Comparison of ENCODE assay signal across 8 cellular contexts in the genomic region with DNA sequence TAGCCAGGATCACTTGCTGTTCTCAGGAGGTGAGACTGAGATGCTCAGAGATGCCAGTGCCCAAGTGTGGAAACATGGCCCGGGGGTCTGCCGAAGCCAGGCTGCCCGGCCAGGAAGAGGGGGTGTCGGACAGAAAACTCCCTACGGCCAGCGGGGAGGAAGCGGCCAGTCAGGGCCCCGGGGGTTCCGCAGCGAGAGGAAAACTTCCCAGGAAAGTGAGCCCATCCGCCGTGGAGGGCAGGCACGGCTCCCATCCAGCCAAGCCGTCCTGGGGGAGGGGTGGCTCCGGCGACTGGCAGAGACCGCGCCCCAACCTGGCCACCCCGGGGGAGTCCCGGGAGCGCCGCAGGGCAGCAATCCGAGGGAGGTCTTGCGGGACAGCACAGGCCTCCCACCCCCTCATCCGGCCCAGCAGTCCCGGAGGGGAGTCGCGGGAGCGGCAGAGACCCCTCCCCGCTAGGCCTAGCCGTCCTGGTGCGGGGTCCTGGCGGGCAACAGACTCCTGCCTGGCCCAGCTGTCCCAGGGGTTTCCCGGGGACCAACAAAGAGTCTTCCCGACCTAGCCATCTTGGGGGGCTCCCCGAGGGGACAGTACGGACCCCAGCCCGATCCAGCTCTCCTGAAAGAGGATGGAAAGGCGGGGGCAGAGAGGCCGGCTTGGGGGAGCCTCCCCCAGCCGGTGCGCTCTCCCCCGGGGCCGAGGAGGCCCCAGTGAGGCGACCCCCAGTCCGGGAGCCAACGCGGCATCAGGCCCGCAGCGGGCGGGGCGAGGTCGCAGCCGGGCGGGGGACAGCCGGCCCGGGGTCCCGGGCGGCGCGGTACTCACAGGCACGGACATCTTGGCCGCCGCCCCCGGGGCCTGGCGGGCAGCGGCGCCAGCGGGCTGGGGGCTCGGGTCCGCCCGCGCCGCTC. TPM values are rescaled to one million over a fixed set of nuclear protein-coding genes. Genes with fewer than 3 reads are reported as not detected.
A peak's percentile ranks its signal among the peaks of the same experiment; 100 is the strongest.
DNase-seq lines count a peak whose midpoint lies in the region; TF ChIP-seq lines count a peak whose summit lies in the region.

No MANE protein-coding gene starts in this region.

- H3K9ac ChIP-seq in trophoblast cell (ENCODE audit: low read length) = peak overlapping the region; percentile 96

- no peaks in the 10 kb centered on the region for H3K27me3 ChIP-seq in HAP-1 (ENCODE audit: low read depth)
- no peaks in the 10 kb centered on the region for H3K27me3 ChIP-seq in trophoblast cell (ENCODE audit: insufficient read depth, low read length)

- peak overlapping the region; percentile 82 for H3K4me2 ChIP-seq in trophoblast cell (ENCODE audit: low read length)

- H3K79me1 ChIP-seq in trophoblast cell (ENCODE audit: low read length) = peaks cover 29% of the 10 kb centered on the region

- peak overlapping the region; percentile 97 for H3K4ac ChIP-seq in trophoblast cell (ENCODE audit: low read depth, low read length)

- H4K91ac ChIP-seq in trophoblast cell (ENCODE audit: low read depth, low read length) = peak overlapping the region; percentile 84

- no CpG with 5 or more reads among the region's 74 CpGs for WGBS in trophoblast cell (ENCODE audit: extremely low coverage, insufficient coverage, insufficient read length)

- peak overlapping the region; percentile 80 for H2BK5ac ChIP-seq in trophoblast cell (ENCODE audit: low read depth, low read length, poor library complexity)

- peak overlapping the region; percentile 59 for H2AFZ ChIP-seq in trophoblast cell (ENCODE audit: insufficient read depth, low read length, poor library complexity)

- peak overlapping the region; percentile 82 for H2AK5ac ChIP-seq in trophoblast cell (ENCODE audit: low read length)

- no peak overlapping the region for H3K23ac ChIP-seq in trophoblast cell (ENCODE audit: low read length)

- no peak for DNase-seq in GM12864 (ENCODE audit: low read depth)
- peak in 1 of 2 experiments; percentile 59 for DNase-seq in HAP-1 (ENCODE audit: low spot score in 2 of 2)
- DNase-seq in RPMI7951 (ENCODE audit: low read depth) = peak; percentile 45
- DNase-seq in fibroblast of villous mesenchyme (ENCODE audit: low read depth) = no peak
- no peak for DNase-seq in trophoblast cell
- no peak for DNase-seq in cortex of kidney (lab: John Stamatoyannopoulos, UW)
- no peak for DNase-seq in DMS153 (lab: John Stamatoyannopoulos, UW)
- DNase-seq in NCI-H446 treated with DMSO at 0.1 percent for 48 hours (lab: John Stamatoyannopoulos, UW) = no peak

- peak overlapping the region; percentile 52 for H3K18ac ChIP-seq in trophoblast cell (ENCODE audit: low read length)

- H4K8ac ChIP-seq in trophoblast cell (ENCODE audit: low read depth, low read length) = peak overlapping the region; percentile 64

- H3K14ac ChIP-seq in trophoblast cell (ENCODE audit: low read length) = peak overlapping the region; percentile 97

- TF ChIP-seq CTCF in GM12864 (IDR thresholded peaks at IDR 0.05; ENCODE audit: low read depth, low read length, missing control alignments) (no peak), fibroblast of villous mesenchyme (IDR thresholded peaks at IDR 0.05; ENCODE audit: insufficient read depth, low read depth, low read length) (no peak)

- H3K9me3 ChIP-seq in HAP-1 (no peaks in the 10 kb centered on the region), trophoblast cell (ENCODE audit: insufficient read depth, low read depth, low read length) (peaks cover 2% of the 10 kb centered on the region)

- H3K79me2 ChIP-seq in trophoblast cell (ENCODE audit: control insufficient read depth, insufficient read depth, low read length, poor library complexity) = peaks cover 46% of the 10 kb centered on the region

- in situ Hi-C loops in HAP-1 (cut with MboI; ENCODE audit: low sequenced_read_pairs) = no loop called here

- H3K36me3 ChIP-seq in HAP-1 (replicated peaks) (0 out of 2 replicates have a peak, but pooled peaks cover 4% of the 10 kb centered on the region), trophoblast cell (ENCODE audit: control insufficient read depth in 1 of 2, insufficient read depth in 2 of 2, low read length in 2 of 2) (peaks cover 26 to 30% of the 10 kb centered on the region in 2 experiments)

- H3K27ac ChIP-seq in trophoblast cell (ENCODE audit: low read depth, low read length) = peak overlapping the region; percentile 63

- peak overlapping the region; percentile 68 for H4K12ac ChIP-seq in trophoblast cell (ENCODE audit: low read depth, low read length)

- H2BK120ac ChIP-seq in trophoblast cell (ENCODE audit: insufficient read depth, low read length, poor library complexity) = peak overlapping the region; percentile 95

- peak overlapping the region; percentile 68 for H2BK12ac ChIP-seq in trophoblast cell (ENCODE audit: low read length)

- H3K4me1 ChIP-seq in HAP-1 (peaks cover 27% of the 10 kb centered on the region), trophoblast cell (ENCODE audit: control insufficient read depth in 1 of 2, insufficient read depth in 2 of 2, low read length in 2 of 2) (peaks cover 34 to 55% of the 10 kb centered on the region in 2 experiments)

- H3K4me3 ChIP-seq in GM12864 (ENCODE audit: low read depth, low read length) (peak overlapping the region; percentile 52), HAP-1 (peak overlapping the region; percentile 86), fibroblast of villous mesenchyme (ENCODE audit: low read depth, low read length) (peak overlapping the region; percentile 96), trophoblast cell (ENCODE audit: low read depth, low read length) (peak overlapping the region; percentile 88)

RNA-seq across cellular contexts. Expression of a gene that starts 13.8 kb away (rescaled TPM):
- total RNA-seq in RPMI7951 (2014; rRNA removed; shearing (Covaris generic)) = 19.7 and 20.3 TPM in 2 replicates
- total RNA-seq in fibroblast of villous mesenchyme = 87.2 and 120 TPM in 2 replicates
- 200 and 201 TPM in 2 replicates for polyA plus RNA-seq in trophoblast cell (2013)

RNA-seq across cellular contexts. Expression of a gene that starts 46.5 kb away (rescaled TPM):
- not detected in 2 replicates for total RNA-seq in RPMI7951 (2014; rRNA removed; shearing (Covaris generic))
- not detected in 2 replicates for total RNA-seq in fibroblast of villous mesenchyme
- 0.15 TPM in 1 of 2 replicates, not detected in the other for polyA plus RNA-seq in trophoblast cell (2013)

RNA-seq across cellular contexts. Expression of a gene that starts 58.3 kb away (rescaled TPM):
- total RNA-seq in RPMI7951 (2014; rRNA removed; shearing (Covaris generic)) = not detected in 2 replicates
- not detected in 2 replicates for total RNA-seq in fibroblast of villous mesenchyme
- polyA plus RNA-seq in trophoblast cell (2013) = 0.37 and 0.41 TPM in 2 replicates
